Comparison of ENCODE assay signal across 8 cellular contexts in the genomic region with DNA sequence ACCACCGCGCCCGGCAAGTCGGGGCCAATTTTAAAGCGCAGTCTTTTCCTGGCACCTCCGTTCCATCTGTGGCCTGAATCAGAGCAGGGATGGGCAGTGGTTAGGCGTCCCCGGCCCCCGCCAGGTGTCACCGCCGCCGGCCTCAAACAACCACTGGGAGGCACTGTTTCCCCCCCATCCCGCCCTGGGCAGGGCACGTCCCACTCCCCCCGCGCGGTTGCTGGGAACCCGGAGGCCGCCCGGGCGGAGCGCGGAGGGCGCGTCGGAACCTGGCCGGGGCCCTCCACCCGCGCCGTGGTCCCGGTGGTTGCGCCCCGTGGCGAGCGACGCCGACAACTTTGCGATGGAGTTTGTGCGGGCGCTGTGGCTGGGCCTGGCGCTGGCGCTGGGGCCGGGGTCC. TPM values are rescaled to one million over a fixed set of nuclear protein-coding genes. Genes with fewer than 3 reads are reported as not detected.
DNase-seq lines count a peak whose midpoint lies in the region; ATAC-seq and TF ChIP-seq lines count a peak whose summit lies in the region.

A gene with protein sequence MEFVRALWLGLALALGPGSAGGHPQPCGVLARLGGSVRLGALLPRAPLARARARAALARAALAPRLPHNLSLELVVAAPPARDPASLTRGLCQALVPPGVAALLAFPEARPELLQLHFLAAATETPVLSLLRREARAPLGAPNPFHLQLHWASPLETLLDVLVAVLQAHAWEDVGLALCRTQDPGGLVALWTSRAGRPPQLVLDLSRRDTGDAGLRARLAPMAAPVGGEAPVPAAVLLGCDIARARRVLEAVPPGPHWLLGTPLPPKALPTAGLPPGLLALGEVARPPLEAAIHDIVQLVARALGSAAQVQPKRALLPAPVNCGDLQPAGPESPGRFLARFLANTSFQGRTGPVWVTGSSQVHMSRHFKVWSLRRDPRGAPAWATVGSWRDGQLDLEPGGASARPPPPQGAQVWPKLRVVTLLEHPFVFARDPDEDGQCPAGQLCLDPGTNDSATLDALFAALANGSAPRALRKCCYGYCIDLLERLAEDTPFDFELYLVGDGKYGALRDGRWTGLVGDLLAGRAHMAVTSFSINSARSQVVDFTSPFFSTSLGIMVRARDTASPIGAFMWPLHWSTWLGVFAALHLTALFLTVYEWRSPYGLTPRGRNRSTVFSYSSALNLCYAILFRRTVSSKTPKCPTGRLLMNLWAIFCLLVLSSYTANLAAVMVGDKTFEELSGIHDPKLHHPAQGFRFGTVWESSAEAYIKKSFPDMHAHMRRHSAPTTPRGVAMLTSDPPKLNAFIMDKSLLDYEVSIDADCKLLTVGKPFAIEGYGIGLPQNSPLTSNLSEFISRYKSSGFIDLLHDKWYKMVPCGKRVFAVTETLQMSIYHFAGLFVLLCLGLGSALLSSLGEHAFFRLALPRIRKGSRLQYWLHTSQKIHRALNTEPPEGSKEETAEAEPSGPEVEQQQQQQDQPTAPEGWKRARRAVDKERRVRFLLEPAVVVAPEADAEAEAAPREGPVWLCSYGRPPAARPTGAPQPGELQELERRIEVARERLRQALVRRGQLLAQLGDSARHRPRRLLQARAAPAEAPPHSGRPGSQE (plus strand): TSS at position 325 of the 400 bp plus-strand sequence. CDS start 19 bp downstream, at position 344.

- H3K4me1 ChIP-seq in mammary epithelial cell (ENCODE audit: insufficient read depth, low read length) = peaks cover 16% of the 10 kb centered on the region
- H3K4me1 ChIP-seq in right lobe of liver = peaks cover 0 to 16% (median 3%) of the 10 kb centered on the region in 4 donors

- H3K9me3 ChIP-seq in WERI-Rb-1 (ENCODE audit: severe bottlenecking) (peaks cover 2% of the 10 kb centered on the region), mammary epithelial cell (replicated peaks; ENCODE audit: insufficient read depth, low read length) (no peaks in the 10 kb centered on the region), right lobe of liver (no peaks in the 10 kb centered on the region)

- CTCF ChIA-PET in mammary epithelial cell (lab: Charles Lee; ENCODE audit: low non-redundant PET) = no interaction called here

- peaks cover 21% of the 10 kb centered on the region for H3K4me1 Mint-ChIP-seq in stimulated activated effector memory CD8-positive, alpha-beta T cell treated with anti-CD3 and anti-CD28 coated beads, Interleukin-12 subunit alpha, Interleukin-12 subunit beta, amount 100 ng/mL, for 72 hours

- no peak within 1 kb of the TSS for H3K27ac Mint-ChIP-seq in stimulated activated effector memory CD8-positive, alpha-beta T cell treated with anti-CD3 and anti-CD28 coated beads, Interleukin-12 subunit alpha, Interleukin-12 subunit beta, amount 100 ng/mL, for 72 hours

- in situ Hi-C loops in mammary epithelial cell (cut with MboI; ENCODE audit: low sequenced_read_pairs in 2 of 2) = no loop called here

- H3K36me3 ChIP-seq in WERI-Rb-1 (no peaks in the 10 kb centered on the region), mammary epithelial cell (ENCODE audit: insufficient read depth, low read length) (no peaks in the 10 kb centered on the region), right lobe of liver (no peaks in the 10 kb centered on the region)

- H2AFZ ChIP-seq in mammary epithelial cell (ENCODE audit: low read depth, low read length) = peak within 1 kb of the TSS; percentile 20

- BruUV-seq in mammary epithelial cell (replicated peaks; lab: Mats Ljungman, UMichigan) = no TSS peak

- H3K9ac ChIP-seq in mammary epithelial cell (ENCODE audit: insufficient read depth, low read length) = no peak within 1 kb of the TSS

- peaks cover 20% of the 10 kb centered on the region for H3K36me3 Mint-ChIP-seq in stimulated activated effector memory CD8-positive, alpha-beta T cell treated with anti-CD3 and anti-CD28 coated beads, Interleukin-12 subunit alpha, Interleukin-12 subunit beta, amount 100 ng/mL, for 72 hours

- peak in 2 of 4 donors; percentile 23 to 24 for ATAC-seq in right lobe of liver
- ATAC-seq in stimulated activated effector memory CD8-positive, alpha-beta T cell treated with anti-CD3 and anti-CD28 coated beads, Interleukin-12 subunit alpha, Interleukin-12 subunit beta, amount 100 ng/mL, for 72 hours = peak; percentile 46
- no peak for ATAC-seq in HG03280 (IDR thresholded peaks at IDR 0.05; ENCODE audit: unreplicated experiment)

- peak; percentile 83 for TF ChIP-seq CTCF in C4-2B (conservative IDR thresholded peaks at IDR 0.05)
- TF ChIP-seq CTCF in WERI-Rb-1 (IDR thresholded peaks at IDR 0.05; ENCODE audit: low read depth, low read length) = peak; percentile 87
- TF ChIP-seq CTCF in mammary epithelial cell (conservative IDR thresholded peaks at IDR 0.05 in 1 of 2, IDR thresholded peaks at IDR 0.05 in 1 of 2; ENCODE audit: extremely low read depth in 1 of 2, insufficient read depth in 1 of 2, low read depth in 1 of 2, low read length in 2 of 2) = peak; percentile 20 to 62
- TF ChIP-seq CTCF in right lobe of liver (IDR thresholded peaks at IDR 0.05) = peak; percentile 26 to 41 (median 32)

- peaks cover 69% of the 10 kb centered on the region for H3K27me3 ChIP-seq in WERI-Rb-1 (ENCODE audit: insufficient read depth, low read depth, severe bottlenecking)
- H3K27me3 ChIP-seq in mammary epithelial cell (ENCODE audit: insufficient read depth, low read length) = peaks cover 2% of the 10 kb centered on the region
- peaks cover 0 to 16% of the 10 kb centered on the region in 2 donors for H3K27me3 ChIP-seq in right lobe of liver

- intact Hi-C loops in mammary epithelial cell (cut with micrococcal nuclease) = no loop called here
- intact Hi-C loops in right lobe of liver (cut with DNase I) = no loop called here

- H3K9me3 Mint-ChIP-seq in stimulated activated effector memory CD8-positive, alpha-beta T cell treated with anti-CD3 and anti-CD28 coated beads, Interleukin-12 subunit alpha, Interleukin-12 subunit beta, amount 100 ng/mL, for 72 hours = no peaks in the 10 kb centered on the region

- WGBS in mammary epithelial cell (ENCODE audit: low coverage, missing lambda C conversion rate) = 5% methylated on average over 23 of the region's 43 CpGs
- 3% methylated on average over 31 of the region's 43 CpGs for WGBS in right lobe of liver (ENCODE audit: insufficient coverage, low coverage, low lambda C conversion rate, missing lambda C conversion rate)

- H3K79me2 ChIP-seq in mammary epithelial cell (ENCODE audit: insufficient read depth, low read length) = no peaks in the 10 kb centered on the region

- dilution Hi-C loops in mammary epithelial cell (cut with HindIII; ENCODE audit: low sequenced_read_pairs) = no loop called here

- H4K20me1 ChIP-seq in mammary epithelial cell (ENCODE audit: insufficient read depth, low read length) = no peaks in the 10 kb centered on the region

- H3K4me3 Mint-ChIP-seq in stimulated activated effector memory CD8-positive, alpha-beta T cell treated with anti-CD3 and anti-CD28 coated beads, Interleukin-12 subunit alpha, Interleukin-12 subunit beta, amount 100 ng/mL, for 72 hours = peak within 1 kb of the TSS; percentile 42

- no peak for TF ChIP-seq POLR2A in right lobe of liver (IDR thresholded peaks at IDR 0.05)

- DNase-seq in HUDEP-2 (lab: John Stamatoyannopoulos, UW; ENCODE audit: unreplicated experiment in 76 of 76) = peak in 57 of 76 experiments; percentile 9 to 77 (median 52)
- DNase-seq in WERI-Rb-1 = peak; percentile 90
- DNase-seq in mammary epithelial cell = peak; percentile 69
- no peak for DNase-seq in right lobe of liver
- peak in 1 of 2 donors; percentile 69 for DNase-seq in stimulated activated effector memory CD8-positive, alpha-beta T cell treated with anti-CD3 and anti-CD28 coated beads, Interleukin-12 subunit alpha, Interleukin-12 subunit beta, amount 100 ng/mL, for 72 hours (ENCODE audit: low spot score in 2 of 2)
- no peak for DNase-seq in inferior parietal cortex (ENCODE audit: extremely low spot score)

- peak within 1 kb of the TSS; percentile 69 for H3K4me2 ChIP-seq in mammary epithelial cell (ENCODE audit: insufficient read depth, low read depth, low read length)

- H3K4me3 ChIP-seq in WERI-Rb-1 (ENCODE audit: low read depth, low read length) (peak within 1 kb of the TSS; percentile 30), mammary epithelial cell (replicated peaks in 1 of 3; ENCODE audit: insufficient read depth in 1 of 3, low read depth in 2 of 3, low read length in 3 of 3) (peak within 1 kb of the TSS in 2 of 3 experiments; percentile 22 to 27), right lobe of liver (no peak within 1 kb of the TSS)

- H3K27ac ChIP-seq in C4-2B (no peak within 1 kb of the TSS), WERI-Rb-1 (no peak within 1 kb of the TSS), mammary epithelial cell (ENCODE audit: insufficient read depth, low read depth, low read length) (no peak within 1 kb of the TSS), right lobe of liver (no peak within 1 kb of the TSS)

RNA-seq across cellular contexts. Expression of the gene that starts here (rescaled TPM):
- total RNA-seq in mammary epithelial cell (1 to 10 TPM in 1 of 2 donors, under 1 TPM in 1; 0.67 to 1.1 TPM), right lobe of liver (under 1 TPM in 1 of 6 experiments, not detected in 5; 0.06 TPM)
- polyA plus RNA-seq in mammary epithelial cell = 0.67 TPM
- not detected for polyA minus RNA-seq in mammary epithelial cell

Comparison
In these comparisons a context has a peak if more than half of its experiments do, and no peak if none do; other contexts are left out.
1. CTCF ChIP-seq: peak in every context shown above with its lines; median percentile 87 in WERI-Rb-1; 83 in C4-2B; 41 in mammary epithelial cell; 32 in right lobe of liver.
2. DNase-seq: peak in HUDEP-2 (57 of 76), WERI-Rb-1 (single experiment) and mammary epithelial cell (single experiment); none in right lobe of liver (0 of 3) and inferior parietal cortex (single experiment).
3. H3K4me3 ChIP-seq: peak in WERI-Rb-1 (single experiment) and mammary epithelial cell (2 of 3); none in right lobe of liver (0 of 3).